11 cellular contexts compared by ENCODE assay signal in genomic region chr6:123402052-123402451, GRCh38.
A peak's percentile ranks its signal among the peaks of the same experiment; 100 is the strongest.
DNase-seq lines count a peak whose midpoint lies in the region; ATAC-seq, FAIRE-seq and TF ChIP-seq lines count a peak whose summit lies in the region.
"Had no signal": no experiment of that assay in that cellular context is flagged by ENCODE, and none has a peak within 500 bp of the region (broad histone marks: within the 10 kb centered on the region; RNA-seq: fewer than 3 reads in every experiment).

No MANE protein-coding gene starts in this region.

- H3K4me1 Mint-ChIP-seq in T-helper 17 cell, result no peaks in the 10 kb centered on the region
- H3K4me1 Mint-ChIP-seq: nephron had no signal

- no peaks in the 10 kb centered on the region for H3K27me3 Mint-ChIP-seq in T-helper 17 cell

- H3K9me3 ChIP-seq in K562 (replicated peaks; ENCODE audit: control insufficient read depth, insufficient read depth, low read depth, low read length) (no peaks in the 10 kb centered on the region), T-helper 17 cell (ENCODE audit: control insufficient read depth, low read length, poor library complexity, severe bottlenecking) (no peaks in the 10 kb centered on the region), left ventricle myocardium inferior (replicated peaks) (no peaks in the 10 kb centered on the region)

- CTCF ChIA-PET in K562 (lab: Yijun Ruan, JAX; ENCODE audit: low intra/inter-chr PET ratio), result no interaction called here

- H3K4me2 ChIP-seq in K562 (ENCODE audit: insufficient read depth, low read length), result no peak overlapping the region

- no peak overlapping the region for H3K9ac ChIP-seq in K562 (ENCODE audit: insufficient read depth in 1 of 2, low read depth in 2 of 2, low read length in 2 of 2)

- H3K4me3 ChIP-seq in K562, result no peak overlapping the region
- H3K4me3 ChIP-seq in left ventricle myocardium inferior, result no peak overlapping the region

- BruUV-seq in K562 (replicated peaks; lab: Mats Ljungman, UMichigan), result no TSS peak

- intact Hi-C loops in K562 (cut with micrococcal nuclease), result no loop called here
- intact Hi-C loops in left ventricle myocardium inferior (cut with micrococcal nuclease), result no loop called here

- H3K27me3 ChIP-seq in K562 (ENCODE audit: control insufficient read depth in 2 of 2, insufficient read depth in 2 of 2, low read length in 2 of 2) (no peaks in the 10 kb centered on the region), left ventricle myocardium inferior (ENCODE audit: low read depth) (no peaks in the 10 kb centered on the region)

- TF ChIP-seq CTCF in K562 (IDR thresholded peaks at IDR 0.05 in 2 of 3, conservative IDR thresholded peaks at IDR 0.05 in 1 of 3; ENCODE audit: insufficient read depth in 2 of 3, low read depth in 1 of 3, low read length in 3 of 3) (no peak), left ventricle myocardium inferior (IDR thresholded peaks at IDR 0.05; ENCODE audit: borderline replicate concordance) (no peak)

- TF ChIP-seq POLR2A in K562 (conservative IDR thresholded peaks at IDR 0.05), result no peak

- H3K36me3 ChIP-seq in K562 (ENCODE audit: control insufficient read depth, insufficient read depth, low read length) (no peaks in the 10 kb centered on the region), left ventricle myocardium inferior (no peaks in the 10 kb centered on the region)

- DNase-seq in K562 (ENCODE audit: extremely low read depth in 1 of 4, low spot score in 3 of 4), result no peak
- DNase-seq in NCI-H345 (lab: John Stamatoyannopoulos, UW), result no peak
- no peak for DNase-seq in caudate nucleus (lab: John Stamatoyannopoulos, UW)
- DNase-seq in T-helper 17 cell, result no peak
- DNase-seq in left ventricle myocardium inferior, result no peak
- DNase-seq: NCI-H446 had no signal

- POLR2A ChIA-PET in K562 (lab: Yijun Ruan, JAX), result interaction anchor here (0.6 to 1.0 kb wide), 2 partner anchors 11 to 1930 kb away, joined by 3 read pairs; no protein-coding TSS in a partner anchor

- FAIRE-seq in K562 (lab: Jason Lieb, UNC), result no peak

- H3K27ac ChIP-seq in K562 (ENCODE audit: extremely low read depth, low read depth, low read length) (no peak overlapping the region), caudate nucleus (ENCODE audit: low read depth, low read length) (no peak overlapping the region), left ventricle myocardium inferior (replicated peaks) (no peak overlapping the region)

- WGBS in K562 (ENCODE audit: insufficient coverage, low coverage, missing lambda C conversion rate), result 3% methylated on average over 2 of the region's 2 CpGs

- no peaks in the 10 kb centered on the region for H3K9me1 ChIP-seq in K562 (ENCODE audit: control insufficient read depth, insufficient read depth, low read length)

- no peak overlapping the region for H3K4me3 Mint-ChIP-seq in T-helper 17 cell
- H3K4me3 Mint-ChIP-seq: nephron had no signal

- H4K20me1 ChIP-seq in K562 (replicated peaks; ENCODE audit: control insufficient read depth, insufficient read depth, low read length), result no peaks in the 10 kb centered on the region

- TF ChIP-seq RAD21 in K562 (CRISPR knock-in tag; conservative IDR thresholded peaks at IDR 0.05 in 1 of 2, IDR thresholded peaks at IDR 0.05 in 1 of 2), result no peak

- in situ Hi-C loops in K562 (cut with MboI), result loop anchor here (25.0 kb wide), 1 partner anchor 310 kb away; no protein-coding TSS in a partner anchor

- 0 out of 2 replicates have a peak overlapping the region, but pooled peaks have one; percentile 14 for H2AFZ ChIP-seq in K562 (ENCODE audit: low read depth, low read length)

- H3K4me1 ChIP-seq in K562 (replicated peaks in 1 of 2; ENCODE audit: control insufficient read depth in 2 of 2, insufficient read depth in 2 of 2, low read length in 2 of 2) (no peaks in the 10 kb centered on the region), left ventricle myocardium inferior (peaks cover 6% of the 10 kb centered on the region)

- no peaks in the 10 kb centered on the region for H3K36me3 Mint-ChIP-seq in T-helper 17 cell (ENCODE audit: low read depth)

- H3K27ac Mint-ChIP-seq in T-helper 17 cell, result no peak overlapping the region
- H3K27ac Mint-ChIP-seq: activated T-helper 2 cell treated with anti-CD3 and anti-CD28 coated beads, Interferon-gamma antibody, Interleukin-2, Interleukin-4, amounts not matched to agents 10 μg/mL and 5 μg/mL and 100 μg/mL, durations not matched to agents 14 hours and 24 hours and 36 hours; nephron had no signal

- peak; percentile 90 for ATAC-seq in GM18861 (IDR thresholded peaks at IDR 0.05; ENCODE audit: unreplicated experiment)
- ATAC-seq in GM21717 (IDR thresholded peaks at IDR 0.05; ENCODE audit: unreplicated experiment), result peak; percentile 94
- peak; percentile 93 for ATAC-seq in HG03342 (IDR thresholded peaks at IDR 0.05; ENCODE audit: unreplicated experiment)
- peak; percentile 67 for ATAC-seq in K562
- no peak for ATAC-seq in T-helper 17 cell

- H3K79me2 ChIP-seq in K562 (ENCODE audit: control insufficient read depth, insufficient read depth, low read length), result no peaks in the 10 kb centered on the region

- TF ChIP-seq EP300 in K562 (IDR thresholded peaks at IDR 0.05; ENCODE audit: low read length), result no peak

TF ChIP-seq in K562, 482 proteins besides CTCF, POLR2A, EP300 and RAD21:
- TF ChIP-seq IRF2 (CRISPR knock-in tag; IDR thresholded peaks at IDR 0.05) (no peak), GTF2F1 (IDR thresholded peaks at IDR 0.05; ENCODE audit: low read depth, low read length) (no peak), ESRRA (IDR thresholded peaks at IDR 0.05; ENCODE audit: borderline replicate concordance, low read depth) (no peak), CREB5 (CRISPR knock-in tag; IDR thresholded peaks at IDR 0.05) (no peak), POLR3G (IDR thresholded peaks at IDR 0.05; ENCODE audit: extremely low read depth, insufficient read length, insufficient replicate concordance) (no peak), ZNF639 (CRISPR knock-in tag; conservative IDR thresholded peaks at IDR 0.05 in 1 of 2, IDR thresholded peaks at IDR 0.05 in 1 of 2) (no peak), MAFF (IDR thresholded peaks at IDR 0.05; ENCODE audit: low read length) (no peak), SRF (CRISPR knock-in tag; IDR thresholded peaks at IDR 0.05) (peak in 1 of 2 experiments; percentile 50; a peak in 1 of 4 replicates)
